ENCODE assay signal across 24 cellular contexts in genomic region chr18:68429809-68430208, GRCh38.
DNase-seq lines count a peak whose midpoint lies in the region; ATAC-seq and TF ChIP-seq lines count a peak whose summit lies in the region.
"Had no signal": no experiment of that assay in that cellular context is flagged by ENCODE, and none has a peak within 500 bp of the region (broad histone marks: within the 10 kb centered on the region; RNA-seq: fewer than 3 reads in every experiment).

No MANE protein-coding gene starts in this region.

- no peak overlapping the region for H3K9ac ChIP-seq in adipocyte (ENCODE audit: low read length)

- no peaks in the 10 kb centered on the region for H3K27me3 ChIP-seq in breast epithelium
- H3K27me3 ChIP-seq in adipocyte (replicated peaks; ENCODE audit: control insufficient read depth, insufficient read depth, low read length) = no peaks in the 10 kb centered on the region
- H3K27me3 ChIP-seq: ascending aorta, SJSA1, vagina had no signal

- no peaks in the 10 kb centered on the region for H3K9me3 ChIP-seq in breast epithelium
- H3K9me3 ChIP-seq in adipocyte (ENCODE audit: control insufficient read depth, low read length) = no peaks in the 10 kb centered on the region
- H3K9me3 ChIP-seq: A549, ascending aorta, SJSA1, vagina had no signal

- CTCF ChIA-PET in MCF 10A (lab: Yijun Ruan, JAX) (interaction anchor here (0.6 to 0.7 kb wide), 3 partner anchors 913 to 1867 kb away, joined by 3 to 7 read pairs (median 3); no protein-coding TSS in a partner anchor), WTC11 (lab: Charles Lee) (no interaction called here)

- DNase-seq in MCF 10A (ENCODE audit: unreplicated experiment) (peak; percentile 58), breast epithelium (ENCODE audit: low spot score in 2 of 2) (no peak), adipocyte (ENCODE audit: low read depth) (peak; percentile 62), fibroblast of the conjunctiva (ENCODE audit: low read depth) (peak; percentile 16), WTC11 (ENCODE audit: low spot score) (no peak), NOMO-1 treated with DMSO at 0.1 percent for 48 hours (lab: John Stamatoyannopoulos, UW; ENCODE audit: unreplicated experiment) (no peak)
- DNase-seq: activated CD8-positive, alpha-beta T cell treated with anti-CD3 and anti-CD28 coated beads for 36 hours; activated naive CD4-positive, alpha-beta T cell treated with anti-CD3 and anti-CD28 coated beads, Interleukin-2, amount 10 ng/mL, durations not matched to agents 7 days and 5 days; activated T-cell treated with anti-CD3 and anti-CD28 coated beads, Interleukin-2, amount 50 U/mL, for 24 hours; cortex of kidney; DMS153; H9; left ventricle myocardium superior; MM.1S; NCI-H187 treated with DMSO at 0.1 percent for 48 hours; NCI-H446; stimulated activated CD4-positive, alpha-beta T cell treated with anti-CD3 and anti-CD28 coated beads, Interleukin-15, amount 100 ng/mL, for 24 hours had no signal

- no peak overlapping the region for H3K4me3 Mint-ChIP-seq in MCF 10A (ENCODE audit: unreplicated experiment)
- no peak overlapping the region for H3K4me3 Mint-ChIP-seq in WTC11
- H3K4me3 Mint-ChIP-seq: activated CD8-positive, alpha-beta T cell treated with anti-CD3 and anti-CD28 coated beads for 36 hours; activated naive CD4-positive, alpha-beta T cell treated with anti-CD3 and anti-CD28 coated beads, Interleukin-2, amount 10 ng/mL, durations not matched to agents 7 days and 5 days; activated T-cell treated with anti-CD3 and anti-CD28 coated beads, Interleukin-2, amount 50 U/mL, for 24 hours; H9; T-helper 2 cell treated with Interferon-gamma antibody and Interleukin-4, amounts not matched to agents 5 μg/mL and 100 μg/mL, for 36 hours had no signal

- H3K27me3 Mint-ChIP-seq in MCF 10A (ENCODE audit: insufficient read depth, unreplicated experiment) (no peaks in the 10 kb centered on the region), WTC11 (ENCODE audit: low read depth) (no peaks in the 10 kb centered on the region)
- H3K27me3 Mint-ChIP-seq: activated CD8-positive, alpha-beta T cell treated with anti-CD3 and anti-CD28 coated beads for 36 hours; activated naive CD4-positive, alpha-beta T cell treated with anti-CD3 and anti-CD28 coated beads, Interleukin-2, amount 10 ng/mL, durations not matched to agents 7 days and 5 days; activated T-cell treated with anti-CD3 and anti-CD28 coated beads, Interleukin-2, amount 50 U/mL, for 24 hours had no signal

- H3K36me3 Mint-ChIP-seq in MCF 10A (ENCODE audit: insufficient read depth, unreplicated experiment) (no peaks in the 10 kb centered on the region), WTC11 (no peaks in the 10 kb centered on the region)
- H3K36me3 Mint-ChIP-seq: activated naive CD4-positive, alpha-beta T cell treated with anti-CD3 and anti-CD28 coated beads, Interleukin-2, amount 10 ng/mL, durations not matched to agents 7 days and 5 days had no signal

- intact Hi-C loops in MCF 10A (cut with micrococcal nuclease) (no loop called here), breast epithelium (cut with DNase I; ENCODE audit: low total_unique reads) (no loop called here)

- H3K4me1 Mint-ChIP-seq in MCF 10A (ENCODE audit: insufficient read depth, unreplicated experiment) (peaks cover 57% of the 10 kb centered on the region), WTC11 (no peaks in the 10 kb centered on the region; the same call in 1 of the 2 replicates)
- H3K4me1 Mint-ChIP-seq: activated naive CD4-positive, alpha-beta T cell treated with anti-CD3 and anti-CD28 coated beads, Interleukin-2, amount 10 ng/mL, durations not matched to agents 7 days and 5 days; H9 had no signal

- H3K27ac Mint-ChIP-seq in MCF 10A (ENCODE audit: low read depth, unreplicated experiment) = peak overlapping the region; percentile 47
- H3K27ac Mint-ChIP-seq in WTC11 = no peak overlapping the region
- H3K27ac Mint-ChIP-seq: activated CD8-positive, alpha-beta T cell treated with anti-CD3 and anti-CD28 coated beads for 36 hours; activated naive CD4-positive, alpha-beta T cell treated with anti-CD3 and anti-CD28 coated beads, Interleukin-2, amount 10 ng/mL, durations not matched to agents 7 days and 5 days; activated T-cell treated with anti-CD3 and anti-CD28 coated beads, Interleukin-2, amount 50 U/mL, for 24 hours; H9; T-helper 2 cell treated with Interferon-gamma antibody and Interleukin-4, amounts not matched to agents 5 μg/mL and 100 μg/mL, for 36 hours had no signal

- ATAC-seq in WTC11 = no peak
- no peak for ATAC-seq in GM21737 (IDR thresholded peaks at IDR 0.05; ENCODE audit: unreplicated experiment)
- no peak for ATAC-seq in HG02623 (IDR thresholded peaks at IDR 0.05; ENCODE audit: unreplicated experiment)
- ATAC-seq: A549; activated CD8-positive, alpha-beta T cell treated with anti-CD3 and anti-CD28 coated beads for 36 hours; left ventricle myocardium superior had no signal

- TF ChIP-seq POLR2A in breast epithelium (IDR thresholded peaks at IDR 0.05) = no peak

- no peak for TF ChIP-seq CTCF in MCF 10A (IDR thresholded peaks at IDR 0.05; ENCODE audit: unreplicated experiment)
- no peak for TF ChIP-seq CTCF in breast epithelium (IDR thresholded peaks at IDR 0.05)
- no peak for TF ChIP-seq CTCF in WTC11 (IDR thresholded peaks at IDR 0.05)

- H3K36me3 ChIP-seq in breast epithelium = no peaks in the 10 kb centered on the region
- no peaks in the 10 kb centered on the region for H3K36me3 ChIP-seq in adipocyte (ENCODE audit: control insufficient read depth, insufficient read depth, low read length, severe bottlenecking)
- H3K36me3 ChIP-seq: ascending aorta, SJSA1, vagina had no signal

- no peaks in the 10 kb centered on the region for H3K4me1 ChIP-seq in breast epithelium
- H3K4me1 ChIP-seq in adipocyte (ENCODE audit: control insufficient read depth, insufficient read depth, low read length) = peaks cover 20% of the 10 kb centered on the region
- H3K4me1 ChIP-seq: A549, ascending aorta, vagina had no signal

- POLR2A ChIA-PET in MCF 10A (lab: Yijun Ruan, JAX) (interaction anchor here (0.7 to 1.1 kb wide), 2 partner anchors 10 to 11 kb away, joined by 3 to 5 read pairs; no protein-coding TSS in a partner anchor), WTC11 (lab: Charles Lee) (no interaction called here)

- H3K4me3 ChIP-seq in breast epithelium = no peak overlapping the region
- no peak overlapping the region for H3K4me3 ChIP-seq in adipocyte (ENCODE audit: low read length)
- H3K4me3 ChIP-seq: A549, ascending aorta, SJSA1, vagina had no signal

- no TSS peak for BruUV-seq in MCF 10A (replicated peaks; lab: Mats Ljungman, UMichigan)

- no peak overlapping the region for H3K27ac ChIP-seq in breast epithelium
- H3K27ac ChIP-seq: A549, ascending aorta, SJSA1, vagina had no signal

- no peaks in the 10 kb centered on the region for H3K9me3 Mint-ChIP-seq in MCF 10A (ENCODE audit: unreplicated experiment)
- no peaks in the 10 kb centered on the region for H3K9me3 Mint-ChIP-seq in WTC11
- H3K9me3 Mint-ChIP-seq: activated CD8-positive, alpha-beta T cell treated with anti-CD3 and anti-CD28 coated beads for 36 hours; activated naive CD4-positive, alpha-beta T cell treated with anti-CD3 and anti-CD28 coated beads, Interleukin-2, amount 10 ng/mL, durations not matched to agents 7 days and 5 days; activated T-cell treated with anti-CD3 and anti-CD28 coated beads, Interleukin-2, amount 50 U/mL, for 24 hours; H9; T-helper 2 cell treated with Interferon-gamma antibody and Interleukin-4, amounts not matched to agents 5 μg/mL and 100 μg/mL, for 36 hours had no signal

TF ChIP-seq in WTC11, 78 proteins besides CTCF, POLR2A, EP300 and RAD21:
- TF ChIP-seq NR1H2 (CRISPR knock-in tag; IDR thresholded peaks at IDR 0.05) = no peak

Comparison
In these comparisons a context has a peak if more than half of its experiments do, and no peak if none do; other contexts are left out.
1. DNase-seq: peak in MCF 10A (single experiment), adipocyte (single experiment) and fibroblast of the conjunctiva (single experiment); none in breast epithelium (0 of 2), WTC11 (single experiment) and NOMO-1 treated with DMSO at 0.1 percent for 48 hours (single experiment).